In the genomic region with DNA sequence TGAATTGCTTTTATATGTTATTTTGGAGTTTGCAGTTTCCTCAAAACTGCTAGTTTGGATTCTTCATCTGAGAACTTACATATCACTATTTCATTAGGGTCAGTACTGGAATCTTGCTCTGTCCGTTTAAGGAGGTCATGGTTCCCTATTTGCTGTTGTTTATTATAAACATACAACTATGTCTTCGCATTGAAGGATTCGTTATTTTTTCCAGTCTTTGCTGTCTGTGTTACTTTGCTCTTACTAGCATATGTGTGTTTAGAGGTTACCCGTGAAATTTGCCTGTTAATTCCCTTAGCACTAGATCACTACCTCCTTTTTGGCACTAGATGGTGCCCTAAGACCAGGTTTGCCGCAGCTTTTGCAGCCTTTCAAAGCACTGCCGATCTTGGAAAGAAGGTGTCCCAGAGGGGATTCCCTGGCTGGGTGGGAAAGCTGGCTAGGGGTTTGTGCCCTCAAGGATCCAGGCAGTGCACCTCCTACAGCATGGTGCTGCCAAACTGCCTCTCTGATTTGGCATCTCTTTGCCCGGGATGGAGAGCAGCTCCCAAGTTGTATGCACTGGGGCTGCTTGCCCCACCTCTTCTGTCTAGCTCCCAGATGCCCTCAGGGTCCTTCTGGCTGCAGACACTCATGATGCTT, we compare ENCODE assay signal across 8 cellular contexts.
DNase-seq lines count a peak whose midpoint lies in the region; ATAC-seq and TF ChIP-seq lines count a peak whose summit lies in the region.

No MANE protein-coding gene starts in this region.

- H2AFZ ChIP-seq in GM23248 (peak overlapping the region; percentile 68), KMS-11 (ENCODE audit: low read depth) (peak overlapping the region; percentile 92)

- ATAC-seq in Right ventricle myocardium superior (ENCODE audit: poor library complexity), result peak; percentile 81

- no peaks in the 10 kb centered on the region for H3K79me2 ChIP-seq in GM23248 (ENCODE audit: insufficient read depth)
- H3K79me2 ChIP-seq in KMS-11 (ENCODE audit: insufficient read depth, low read depth), result no peaks in the 10 kb centered on the region

- TF ChIP-seq CTCF in KMS-11 (conservative IDR thresholded peaks at IDR 0.05; ENCODE audit: low read depth, low read length), result peak; percentile 97

- H3K36me3 ChIP-seq in GM23248 (ENCODE audit: low read depth) (no peaks in the 10 kb centered on the region), KMS-11 (ENCODE audit: insufficient read depth) (no peaks in the 10 kb centered on the region), SJSA1 (no peaks in the 10 kb centered on the region)

- in situ Hi-C loops in GM23248 (cut with MboI), result loop anchor here (10.0 to 25.0 kb wide), 3 partner anchors 220 to 530 kb away; partner anchors contain the start of genes ABI1 and PDSS1

- no peaks in the 10 kb centered on the region for H4K20me1 ChIP-seq in GM23248 (ENCODE audit: insufficient read depth)
- no peaks in the 10 kb centered on the region for H4K20me1 ChIP-seq in KMS-11 (ENCODE audit: insufficient read depth)

- no peak overlapping the region for H3K9ac ChIP-seq in GM23248
- peak overlapping the region; percentile 43; the same call in 1 of the 2 replicates for H3K9ac ChIP-seq in KMS-11

- H3K9me2 ChIP-seq in GM23248 (ENCODE audit: insufficient read depth), result no peaks in the 10 kb centered on the region

- peak overlapping the region; percentile 59 for H3K4me3 ChIP-seq in GM23248
- no peak overlapping the region for H3K4me3 ChIP-seq in KMS-11 (IDR thresholded peaks at IDR 0.05; ENCODE audit: insufficient read depth, low read depth, low read length)
- no peak overlapping the region for H3K4me3 ChIP-seq in SJSA1

- H3F3A ChIP-seq in GM23248 (ENCODE audit: insufficient read depth), result no peaks in the 10 kb centered on the region

- DNase-seq in GM04504 (ENCODE audit: low read depth) (peak; percentile 30), GM23248 (peak; percentile 83), SJSA1 (ENCODE audit: low read depth in 1 of 2, low spot score in 2 of 2) (peak; percentile 44), Right ventricle myocardium superior (no peak), renal cortical epithelial cell (ENCODE audit: low read depth) (peak; percentile 71), NCI-H1930 (lab: John Stamatoyannopoulos, UW) (no peak)
- DNase-seq in activated naive CD4-positive, alpha-beta T cell (lab: John Stamatoyannopoulos, UW), result peak; percentile 6 to 34 (median 23)

- no peaks in the 10 kb centered on the region for H3K27me3 ChIP-seq in GM23248 (replicated peaks; ENCODE audit: insufficient read depth)
- H3K27me3 ChIP-seq in KMS-11 (ENCODE audit: insufficient read depth, low read depth), result no peaks in the 10 kb centered on the region
- H3K27me3 ChIP-seq in SJSA1 (replicated peaks), result no peaks in the 10 kb centered on the region

- intact Hi-C loops in Right ventricle myocardium superior (cut with DNase I), result loop anchor here (2.0 kb wide), 1 partner anchor 222 kb away; no protein-coding TSS in a partner anchor

- 2 to 4% methylated on average over 7 of the region's 7 CpGs for WGBS in GM23248 (ENCODE audit: low coverage in 1 of 2, low lambda C conversion rate in 2 of 2, missing lambda C conversion rate in 2 of 2), 2 experiments

- H3K9me3 ChIP-seq in GM23248 (ENCODE audit: low read depth), result peaks cover 4% of the 10 kb centered on the region
- no peaks in the 10 kb centered on the region for H3K9me3 ChIP-seq in SJSA1 (replicated peaks)

- H3K4me1 ChIP-seq in GM23248 (ENCODE audit: insufficient read depth), result peaks cover 4% of the 10 kb centered on the region; the same call in 1 of the 2 replicates
- H3K4me1 ChIP-seq in KMS-11 (ENCODE audit: low read depth, poor library complexity, severe bottlenecking), result peaks cover 9% of the 10 kb centered on the region
- no peaks in the 10 kb centered on the region for H3K4me1 ChIP-seq in SJSA1 (replicated peaks)

- H3K27ac ChIP-seq in GM23248 (no peak overlapping the region), KMS-11 (no peak overlapping the region), SJSA1 (no peak overlapping the region)

- H3K4me2 ChIP-seq in GM23248 (ENCODE audit: unreplicated experiment) (peak overlapping the region; percentile 76), KMS-11 (peak overlapping the region; percentile 80)

Comparison
In these comparisons a context has a peak if more than half of its experiments do, and no peak if none do; other contexts are left out.
1. DNase-seq: peak in GM04504 (single experiment), GM23248 (single experiment), SJSA1 (2 of 2), activated naive CD4-positive, alpha-beta T cell (4 of 4) and renal cortical epithelial cell (single experiment); none in Right ventricle myocardium superior (single experiment) and NCI-H1930 (0 of 2).